11 cellular contexts compared by ENCODE assay signal in genomic region chr3:80682951-80683350, GRCh38.
"Had no signal": no experiment of that assay in that cellular context is flagged by ENCODE, and none has a peak within 500 bp of the region (broad histone marks: within the 10 kb centered on the region; RNA-seq: fewer than 3 reads in every experiment).

No MANE protein-coding gene starts in this region.

- FAIRE-seq: H1, H54 had no signal

- H3K4me1 Mint-ChIP-seq: GM23338, H9 had no signal

- H2AFZ ChIP-seq: GM23248, GM23338 had no signal

- H3K9me3 ChIP-seq: HAP-1 had no signal

- H3K27ac ChIP-seq: GM23248 had no signal

- H3K9ac ChIP-seq: GM23248 had no signal

- H3K4me3 Mint-ChIP-seq: GM23338, H9, HFFc6 had no signal

- H3K4me3 ChIP-seq: GM23248, GM23338, HAP-1 had no signal

- H3K4me2 ChIP-seq: GM23338 had no signal

- H3K9me3 Mint-ChIP-seq: GM23338, H9 had no signal

- H3K36me3 ChIP-seq: HAP-1 had no signal

- H3K4me1 ChIP-seq: HAP-1 had no signal

- ATAC-seq: GM23338, HCT116 had no signal

- DNase-seq: GM23248, GOT3, H7, H9, HCEC 1CT, HFFc6 had no signal

- H3K27ac Mint-ChIP-seq: GM23338, H9, HFFc6 had no signal
